Comparison of ENCODE assay signal across 8 cellular contexts in the genomic region with DNA sequence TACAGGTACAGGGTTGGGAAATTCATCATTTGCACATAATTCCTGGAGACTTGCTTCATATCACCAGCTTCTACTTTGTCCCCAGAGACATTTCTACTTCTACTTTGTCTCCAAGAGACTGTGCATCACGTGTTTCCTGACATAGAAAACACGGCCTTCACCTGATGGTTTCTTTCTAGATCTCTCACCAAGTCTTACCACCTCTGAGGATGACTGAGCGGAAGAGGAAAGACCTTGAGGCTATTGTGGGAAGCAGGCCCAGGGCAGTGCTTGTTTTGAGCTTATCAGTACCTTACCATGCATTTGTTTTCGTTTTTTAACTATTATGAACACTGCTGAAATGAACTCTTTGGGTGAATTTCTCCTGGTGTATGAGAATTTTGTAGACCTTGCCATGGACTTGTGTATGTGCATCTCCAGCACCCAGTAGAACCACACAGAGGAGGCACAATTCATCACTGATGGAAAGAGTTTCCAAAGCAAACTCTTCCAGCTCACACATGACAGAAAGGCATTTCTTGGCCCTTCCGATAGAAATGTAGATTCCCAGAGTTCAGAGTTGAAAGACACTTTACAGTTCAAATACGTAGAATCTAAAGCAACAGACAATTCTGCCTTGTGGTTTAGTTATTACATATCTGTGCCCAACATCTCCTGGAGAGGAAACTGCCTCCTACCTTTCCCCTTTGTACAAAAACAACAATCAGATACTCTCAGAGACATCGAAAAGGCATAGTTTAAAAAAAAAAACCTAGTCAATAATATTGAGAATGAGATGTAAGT.
A peak's percentile ranks its signal among the peaks of the same experiment; 100 is the strongest.
DNase-seq lines count a peak whose midpoint lies in the region; ATAC-seq and TF ChIP-seq lines count a peak whose summit lies in the region.

No MANE protein-coding gene starts in this region.

- POLR2A ChIA-PET in PC-9 (lab: Charles Lee; ENCODE audit: unreplicated experiment), result no interaction called here

- H3K4me3 ChIP-seq in spleen (no peak overlapping the region), PC-9 (no peak overlapping the region)

- BruUV-seq in PC-9 (replicated peaks; lab: Mats Ljungman, UMichigan), result no TSS peak

- in situ Hi-C loops in GM13977 (cut with MboI; ENCODE audit: low pct_unique_long_range_greater_than_20kb, low sequenced_read_pairs, unreplicated experiment), result loop anchor here (25.0 kb wide), 1 partner anchor 435 kb away; a partner anchor contains a TSS

- no peaks in the 10 kb centered on the region for H3F3A ChIP-seq in PC-9 (ENCODE audit: insufficient read depth, low read depth)

- H3K4me2 ChIP-seq in PC-9, result no peak overlapping the region

- H3K27ac ChIP-seq in spleen (peak overlapping the region; percentile 46 to 75 (median 59)), PC-9 (no peak overlapping the region)

- H3K36me3 ChIP-seq in spleen (no peaks in the 10 kb centered on the region), PC-9 (ENCODE audit: low read depth) (no peaks in the 10 kb centered on the region)

- no peaks in the 10 kb centered on the region for H3K79me2 ChIP-seq in PC-9 (ENCODE audit: low read depth)

- peaks cover 6 to 50% (median 23%) of the 10 kb centered on the region in 6 donors for H3K4me1 ChIP-seq in spleen
- no peaks in the 10 kb centered on the region for H3K4me1 ChIP-seq in PC-9 (replicated peaks; ENCODE audit: insufficient read depth)

- H3K9me3 ChIP-seq in spleen, result no peaks in the 10 kb centered on the region
- no peaks in the 10 kb centered on the region for H3K9me3 ChIP-seq in PC-9 (ENCODE audit: insufficient read depth, low read depth)

- H2AFZ ChIP-seq in PC-9, result no peak overlapping the region

- peak; percentile 80 for ATAC-seq in HG03139 (IDR thresholded peaks at IDR 0.05; ENCODE audit: unreplicated experiment)

- 25 to 34% (median 26%) methylated on average over 7 of the region's 7 CpGs for WGBS in spleen, 5 donors

- H3K27me3 ChIP-seq in spleen (replicated peaks in 1 of 7) (no peaks in the 10 kb centered on the region), PC-9 (ENCODE audit: insufficient read depth, low read depth) (no peaks in the 10 kb centered on the region)

- H4K20me1 ChIP-seq in PC-9 (ENCODE audit: insufficient read depth), result no peaks in the 10 kb centered on the region

- TF ChIP-seq CTCF in GM13977 (IDR thresholded peaks at IDR 0.05; ENCODE audit: extremely low read depth, insufficient read depth, missing control alignments), result no peak
- no peak for TF ChIP-seq CTCF in spleen (IDR thresholded peaks at IDR 0.05 in 8 of 11, conservative IDR thresholded peaks at IDR 0.05 in 3 of 11)
- TF ChIP-seq CTCF in PC-9 (conservative IDR thresholded peaks at IDR 0.05), result no peak

- no peaks in the 10 kb centered on the region for H3K9me2 ChIP-seq in PC-9 (ENCODE audit: insufficient read depth)

- peak; percentile 48 for DNase-seq in GM13977 (ENCODE audit: low spot score)
- peak in 2 of 3 experiments; percentile 11 to 35 for DNase-seq in activated CD8-positive, alpha-beta memory T cell treated with anti-CD3 and anti-CD28 coated beads for 48 hours (ENCODE audit: low read depth in 2 of 3, low spot score in 2 of 3)
- no peak for DNase-seq in spleen
- no peak for DNase-seq in COR-L47 (lab: John Stamatoyannopoulos, UW)
- no peak for DNase-seq in H4 (ENCODE audit: low spot score)
- no peak for DNase-seq in PC-9
- DNase-seq in AG20443 (ENCODE audit: low spot score), result no peak

- no peak for TF ChIP-seq POLR2A in spleen (IDR thresholded peaks at IDR 0.05)

- intact Hi-C loops in spleen (cut with DNase I; ENCODE audit: low total_unique reads), result no loop called here
- intact Hi-C loops in PC-9 (cut with micrococcal nuclease; ENCODE audit: unreplicated experiment), result no loop called here

- CTCF ChIA-PET in PC-9 (lab: Charles Lee), result no interaction called here

Comparison
In these comparisons a context has a peak if more than half of its experiments do, and no peak if none do; other contexts are left out.
1. DNase-seq: peak in GM13977 (single experiment) and activated CD8-positive, alpha-beta memory T cell treated with anti-CD3 and anti-CD28 coated beads for 48 hours (2 of 3); none in spleen (single experiment), COR-L47 (single experiment), H4 (single experiment), PC-9 (0 of 2) and AG20443 (single experiment).